Comparison of ENCODE assay signal across 9 cellular contexts in the genomic region with DNA sequence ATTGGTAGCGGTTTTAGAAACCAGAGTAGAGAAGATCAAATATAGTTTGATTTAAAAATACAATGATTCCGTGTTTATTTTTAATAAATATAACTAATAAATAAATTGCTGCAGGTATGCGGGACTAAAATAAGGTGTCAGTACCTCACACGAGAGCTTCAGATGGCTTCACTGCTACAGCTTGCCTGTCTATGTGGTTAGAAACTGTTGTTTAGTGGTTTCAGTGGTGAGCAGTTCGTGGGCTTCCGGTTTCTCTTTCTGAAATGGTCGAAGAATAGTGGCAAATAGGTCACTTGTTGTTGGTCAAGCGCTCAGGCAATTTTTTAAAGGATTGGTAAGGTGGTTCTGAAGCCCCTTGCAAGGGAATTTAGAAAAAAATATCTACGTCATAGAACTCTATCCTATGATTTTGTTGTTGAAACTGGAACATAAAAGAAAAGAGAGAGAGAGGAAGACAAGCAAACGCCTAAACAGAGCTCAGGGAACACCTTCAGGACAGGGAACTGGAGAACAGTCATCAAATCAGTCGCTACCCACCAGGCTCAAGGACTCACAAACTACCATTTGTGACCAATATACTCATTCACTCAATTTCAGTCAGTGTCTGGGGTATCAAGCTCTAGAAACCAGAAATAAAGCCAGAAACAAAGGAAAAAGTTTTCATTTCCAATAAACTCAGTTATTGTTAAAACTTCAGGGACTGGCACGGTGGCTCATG. TPM values are rescaled to one million over a fixed set of nuclear protein-coding genes. Genes with fewer than 3 reads are reported as not detected.
DNase-seq lines count a peak whose midpoint lies in the region; ATAC-seq, FAIRE-seq and TF ChIP-seq lines count a peak whose summit lies in the region.
"Had no signal": no experiment of that assay in that cellular context is flagged by ENCODE, and none has a peak within 500 bp of the region (broad histone marks: within the 10 kb centered on the region; RNA-seq: fewer than 3 reads in every experiment).

No MANE protein-coding gene starts in this region.

- TF ChIP-seq CTCF in pancreas (IDR thresholded peaks at IDR 0.05) (no peak), tibial artery (IDR thresholded peaks at IDR 0.05) (no peak)

- H3K4me3 ChIP-seq in naive thymus-derived CD4-positive, alpha-beta T cell (ENCODE audit: low read length): no peak overlapping the region
- H3K4me3 ChIP-seq in pancreas: no peak overlapping the region
- no peak overlapping the region for H3K4me3 ChIP-seq in effector memory CD4-positive, alpha-beta T cell (ENCODE audit: insufficient read depth, low read depth, low read length, poor library complexity, severe bottlenecking)
- H3K4me3 ChIP-seq in tibial artery: no peak overlapping the region

- POLR2A ChIA-PET in naive thymus-derived CD4-positive, alpha-beta T cell (lab: Charles Lee): no interaction called here

- CTCF ChIA-PET in naive thymus-derived CD4-positive, alpha-beta T cell (lab: Charles Lee): interaction anchor here (1.0 to 2.6 kb wide), 2 partner anchors 8 to 319 kb away, joined by 3 to 10 read pairs; no protein-coding TSS in a partner anchor

- no peak for FAIRE-seq in pancreas (lab: Jason Lieb, UNC)

- peaks cover 5 to 25% of the 10 kb centered on the region in 2 donors for H3K4me1 ChIP-seq in naive thymus-derived CD4-positive, alpha-beta T cell (ENCODE audit: control insufficient read depth in 2 of 2, insufficient read depth in 2 of 2, low read length in 2 of 2)
- H3K4me1 ChIP-seq in pancreas: no peaks in the 10 kb centered on the region
- H3K4me1 ChIP-seq in effector memory CD4-positive, alpha-beta T cell (ENCODE audit: control insufficient read depth, insufficient read depth, low read length, poor library complexity, severe bottlenecking): no peaks in the 10 kb centered on the region
- peaks cover 0 to 3% (median 0%) of the 10 kb centered on the region in 4 donors for H3K4me1 ChIP-seq in tibial artery

- no peaks in the 10 kb centered on the region for H3K9me3 Mint-ChIP-seq in naive thymus-derived CD4-positive, alpha-beta T cell

- DNase-seq in NAMALWA (ENCODE audit: low spot score) (peak; percentile 86), NCI-H748 (lab: John Stamatoyannopoulos, UW; ENCODE audit: unreplicated experiment) (no peak), pancreas (no peak), tibial artery (no peak)
- no peak for DNase-seq in naive thymus-derived CD4-positive, alpha-beta T cell
- DNase-seq in effector memory CD4-positive, alpha-beta T cell: no peak
- DNase-seq: IMR-90 had no signal

- no peaks in the 10 kb centered on the region for H3K27me3 ChIP-seq in naive thymus-derived CD4-positive, alpha-beta T cell (ENCODE audit: control insufficient read depth in 2 of 2, insufficient read depth in 2 of 2, low read length in 2 of 2)
- H3K27me3 ChIP-seq in pancreas: no peaks in the 10 kb centered on the region
- H3K27me3 ChIP-seq in effector memory CD4-positive, alpha-beta T cell (replicated peaks; ENCODE audit: control insufficient read depth, insufficient read depth, low read length, poor library complexity, severe bottlenecking): no peaks in the 10 kb centered on the region
- no peaks in the 10 kb centered on the region for H3K27me3 ChIP-seq in tibial artery

- H3K9me3 ChIP-seq in naive thymus-derived CD4-positive, alpha-beta T cell (ENCODE audit: control insufficient read depth in 2 of 3, low read length in 3 of 3): no peaks in the 10 kb centered on the region
- H3K9me3 ChIP-seq in pancreas: no peaks in the 10 kb centered on the region
- H3K9me3 ChIP-seq in effector memory CD4-positive, alpha-beta T cell (ENCODE audit: control insufficient read depth, low read length): no peaks in the 10 kb centered on the region
- H3K9me3 ChIP-seq in tibial artery: no peaks in the 10 kb centered on the region

- intact Hi-C loops in naive thymus-derived CD4-positive, alpha-beta T cell (cut with micrococcal nuclease): no loop called here
- intact Hi-C loops in pancreas (cut with DNase I): no loop called here
- intact Hi-C loops in tibial artery (cut with DNase I; ENCODE audit: low total_unique reads): no loop called here

- no peaks in the 10 kb centered on the region for H3K36me3 Mint-ChIP-seq in naive thymus-derived CD4-positive, alpha-beta T cell

- peak; percentile 90 for ATAC-seq in GM18873 (IDR thresholded peaks at IDR 0.05; ENCODE audit: low FRiP score, unreplicated experiment)
- peak; percentile 94 for ATAC-seq in HG02642 (IDR thresholded peaks at IDR 0.05; ENCODE audit: poor library complexity, unreplicated experiment)
- peak; percentile 54 for ATAC-seq in naive thymus-derived CD4-positive, alpha-beta T cell
- no peak for ATAC-seq in pancreas

- H3K27me3 Mint-ChIP-seq in naive thymus-derived CD4-positive, alpha-beta T cell: peaks cover under 1 to 51% (median 8%) of the 10 kb centered on the region in 5 donors

- no peaks in the 10 kb centered on the region for H3K36me3 ChIP-seq in naive thymus-derived CD4-positive, alpha-beta T cell (ENCODE audit: control insufficient read depth in 2 of 3, insufficient read depth in 3 of 3, low read length in 3 of 3)
- no peaks in the 10 kb centered on the region for H3K36me3 ChIP-seq in pancreas
- H3K36me3 ChIP-seq in effector memory CD4-positive, alpha-beta T cell (ENCODE audit: control insufficient read depth, insufficient read depth, low read length): no peaks in the 10 kb centered on the region
- H3K36me3 ChIP-seq in tibial artery: no peaks in the 10 kb centered on the region

- peak overlapping the region in 1 of 9 donors; percentile 78 for H3K27ac Mint-ChIP-seq in naive thymus-derived CD4-positive, alpha-beta T cell

- no peak overlapping the region for H3K27ac ChIP-seq in naive thymus-derived CD4-positive, alpha-beta T cell (ENCODE audit: low read depth, low read length)
- H3K27ac ChIP-seq in pancreas: no peak overlapping the region
- H3K27ac ChIP-seq in effector memory CD4-positive, alpha-beta T cell (ENCODE audit: insufficient read depth, low read length, poor library complexity, severe bottlenecking): no peak overlapping the region
- no peak overlapping the region for H3K27ac ChIP-seq in tibial artery

- H3K4me1 Mint-ChIP-seq in naive thymus-derived CD4-positive, alpha-beta T cell: peaks cover 11 to 24% (median 13%) of the 10 kb centered on the region in 7 donors

- peak overlapping the region in 8 of 10 donors; percentile 3 to 74 (median 49) for H3K4me3 Mint-ChIP-seq in naive thymus-derived CD4-positive, alpha-beta T cell

- WGBS in pancreas, 2 donors: 88 to 89% methylated on average over 12 of the region's 12 CpGs

RNA-seq across cellular contexts. Expression of a gene that starts 31.3 kb away (rescaled TPM):
- total RNA-seq in naive thymus-derived CD4-positive, alpha-beta T cell: 100 to 1,000 TPM in 2 of 5 experiments, 10 to 100 TPM in 2, 1 to 10 TPM in 1; 3.7 to 165 (median 29.4) TPM
- polyA plus RNA-seq in naive thymus-derived CD4-positive, alpha-beta T cell: 10 to 100 TPM; 14.7 to 14.9 TPM
- total RNA-seq in pancreas: 100 to 1,000 TPM in 1 of 6 donors, 10 to 100 TPM in 5; 51.1 to 111 (median 58.8) TPM
- 10 to 100 TPM; 53.1 to 92.7 TPM for polyA plus RNA-seq in pancreas

Comparison
In these comparisons a context has a peak if more than half of its experiments do, and no peak if none do; other contexts are left out.
1. ATAC-seq: peak in GM18873 (single experiment), HG02642 (single experiment) and naive thymus-derived CD4-positive, alpha-beta T cell (single experiment); none in pancreas (0 of 4).